ENCODE assay signal across 8 cellular contexts in genomic region chr6:38638941-38639497, GRCh38. TPM values are rescaled to one million over a fixed set of nuclear protein-coding genes. Genes with fewer than 3 reads are reported as not detected.
DNase-seq lines count a peak whose midpoint lies in the region; ATAC-seq and TF ChIP-seq lines count a peak whose summit lies in the region.

No MANE protein-coding gene starts in this region.

- no peaks in the 10 kb centered on the region for H3K36me3 ChIP-seq in duodenal mucosa (ENCODE audit: control insufficient read depth in 1 of 2, insufficient read depth in 2 of 2, low read length in 2 of 2)

- intact Hi-C loops in activated CD4-positive, alpha-beta memory T cell treated with anti-CD3 and anti-CD28 coated beads for 36 hours (cut with micrococcal nuclease), result loop anchor here (1.0 to 5.0 kb wide), 5 partner anchors 47 to 1207 kb away; partner anchors contain the start of genes CMTR1, GLO1 and ZFAND3

- no peaks in the 10 kb centered on the region for H3K36me3 Mint-ChIP-seq in activated CD4-positive, alpha-beta memory T cell treated with anti-CD3 and anti-CD28 coated beads for 36 hours
- H3K36me3 Mint-ChIP-seq in memory B cell, result peaks cover 2% of the 10 kb centered on the region

- peak overlapping the region; percentile 90 for H3K27ac Mint-ChIP-seq in activated CD4-positive, alpha-beta memory T cell treated with anti-CD3 and anti-CD28 coated beads for 36 hours
- peak overlapping the region; percentile 96 for H3K27ac Mint-ChIP-seq in memory B cell

- CTCF ChIA-PET in GM10248 (lab: Yijun Ruan, JAX), result interaction anchor here (1.4 to 1.5 kb wide), 2 partner anchors 15 to 153 kb away, joined by 3 read pairs; no protein-coding TSS in a partner anchor
- CTCF ChIA-PET in activated CD4-positive, alpha-beta memory T cell treated with anti-CD3 and anti-CD28 coated beads for 36 hours (lab: Charles Lee), result interaction anchor here (1.4 kb wide), 1 partner anchor 68 kb away, joined by 5 read pairs; no protein-coding TSS in a partner anchor

- TF ChIP-seq CTCF in GM10248 (IDR thresholded peaks at IDR 0.05; ENCODE audit: control extremely low read depth, extremely low read depth, low read depth, missing control alignments) (no peak), HFF-Myc (IDR thresholded peaks at IDR 0.05; ENCODE audit: low read depth, low read length, missing control alignments) (no peak)

- H3K9me3 ChIP-seq in duodenal mucosa (ENCODE audit: control insufficient read depth in 1 of 2, low read length in 2 of 2), result no peaks in the 10 kb centered on the region

- peak overlapping the region; percentile 89 for H3K27ac ChIP-seq in duodenal mucosa (ENCODE audit: low read depth, low read length)

- peaks cover 35 to 52% of the 10 kb centered on the region in 2 donors for H3K4me1 ChIP-seq in duodenal mucosa (ENCODE audit: control insufficient read depth in 1 of 2, insufficient read depth in 2 of 2, low read length in 2 of 2)

- POLR2A ChIA-PET in GM10248 (lab: Yijun Ruan, JAX), result interaction anchor here (0.6 kb wide), 4 partner anchors 136 to 653 kb away, joined by 3 to 6 read pairs (median 4); no protein-coding TSS in a partner anchor
- POLR2A ChIA-PET in activated CD4-positive, alpha-beta memory T cell treated with anti-CD3 and anti-CD28 coated beads for 36 hours (lab: Charles Lee), result no interaction called here

- peak overlapping the region; percentile 86 to 89 for H3K9ac ChIP-seq in duodenal mucosa (ENCODE audit: low read depth in 1 of 2, low read length in 2 of 2)

- H3K27me3 ChIP-seq in duodenal mucosa (ENCODE audit: control insufficient read depth in 1 of 2, insufficient read depth in 2 of 2, low read length in 2 of 2), result no peaks in the 10 kb centered on the region

- no peaks in the 10 kb centered on the region for H3K27me3 Mint-ChIP-seq in activated CD4-positive, alpha-beta memory T cell treated with anti-CD3 and anti-CD28 coated beads for 36 hours
- H3K27me3 Mint-ChIP-seq in memory B cell, result no peaks in the 10 kb centered on the region

- DNase-seq in GM10248 (ENCODE audit: extremely low spot score) (peak; percentile 38), HFF-Myc (ENCODE audit: extremely low read depth, low read depth) (no peak), NAMALWA (ENCODE audit: low spot score) (peak; percentile 59), memory B cell (ENCODE audit: low spot score in 2 of 2) (peak in 1 of 2 donors; percentile 56), retina (no peak)
- peak; percentile 80 for DNase-seq in activated CD4-positive, alpha-beta memory T cell treated with anti-CD3 and anti-CD28 coated beads for 36 hours
- peak; percentile 19 to 52 for DNase-seq in stimulated activated CD8-positive, alpha-beta memory T cell treated with anti-CD3 and anti-CD28 coated beads, Interleukin-15, amount 100 ng/mL, for 48 hours (ENCODE audit: low read depth in 2 of 2)

- peak overlapping the region; percentile 88 for H3K4me3 Mint-ChIP-seq in activated CD4-positive, alpha-beta memory T cell treated with anti-CD3 and anti-CD28 coated beads for 36 hours
- H3K4me3 Mint-ChIP-seq in memory B cell, result peak overlapping the region; percentile 89

- peak; percentile 47 for ATAC-seq in memory B cell (ENCODE audit: low read depth)

- H3K9me3 Mint-ChIP-seq in activated CD4-positive, alpha-beta memory T cell treated with anti-CD3 and anti-CD28 coated beads for 36 hours, result no peaks in the 10 kb centered on the region
- no peaks in the 10 kb centered on the region for H3K9me3 Mint-ChIP-seq in memory B cell

- peak overlapping the region; percentile 85 for H3K4me3 ChIP-seq in HFF-Myc (replicated peaks; ENCODE audit: low read depth, low read length)
- peak overlapping the region; percentile 98 to 99 for H3K4me3 ChIP-seq in duodenal mucosa (ENCODE audit: low read depth in 1 of 2, low read length in 2 of 2)

- peaks cover 54% of the 10 kb centered on the region for H3K4me1 Mint-ChIP-seq in activated CD4-positive, alpha-beta memory T cell treated with anti-CD3 and anti-CD28 coated beads for 36 hours (ENCODE audit: low read depth)
- H3K4me1 Mint-ChIP-seq in memory B cell, result peaks cover 35% of the 10 kb centered on the region

RNA-seq across cellular contexts. Expression of gene BTBD9, which starts 0.7 kb away (rescaled TPM):
- 10 to 100 TPM; 14.4 to 14.6 TPM for total RNA-seq in activated CD4-positive, alpha-beta memory T cell treated with anti-CD3 and anti-CD28 coated beads for 36 hours

Comparison
In these comparisons a context has a peak if more than half of its experiments do, and no peak if none do; other contexts are left out.
1. DNase-seq: peak in GM10248 (single experiment), NAMALWA (single experiment), activated CD4-positive, alpha-beta memory T cell treated with anti-CD3 and anti-CD28 coated beads for 36 hours (single experiment) and stimulated activated CD8-positive, alpha-beta memory T cell treated with anti-CD3 and anti-CD28 coated beads, Interleukin-15, amount 100 ng/mL, for 48 hours (2 of 2); none in HFF-Myc (single experiment) and retina (single experiment).